26 cellular contexts compared by ENCODE assay signal in genomic region chr7:151306374-151306773, GRCh38.
"Had no signal": no experiment of that assay in that cellular context is flagged by ENCODE, and none has a peak within 500 bp of the region (broad histone marks: within the 10 kb centered on the region; RNA-seq: fewer than 3 reads in every experiment).

No MANE protein-coding gene starts in this region.

- H3K9me3 Mint-ChIP-seq: activated T-helper 17 cell treated with anti-CD3 and anti-CD28 coated beads, Interleukin-2, amount 50 U/mL, for 72 hours had no signal

- H3K4me3 ChIP-seq: breast epithelium, Peyer's patch, SJSA1 had no signal

- H3K36me3 ChIP-seq: breast epithelium, Peyer's patch, SJSA1 had no signal

- H3K4me1 ChIP-seq: breast epithelium had no signal

- H3K4me3 Mint-ChIP-seq: activated T-helper 17 cell treated with anti-CD3 and anti-CD28 coated beads, Interleukin-2, amount 50 U/mL, for 72 hours; WTC11 had no signal

- H3K4me1 Mint-ChIP-seq: activated T-helper 17 cell treated with anti-CD3 and anti-CD28 coated beads, Interleukin-2, amount 50 U/mL, for 72 hours had no signal

- H3K27ac Mint-ChIP-seq: activated T-helper 17 cell treated with anti-CD3 and anti-CD28 coated beads, Interleukin-2, amount 50 U/mL, for 72 hours; WTC11 had no signal

- H3K27ac ChIP-seq: breast epithelium, Peyer's patch, RWPE1, SJSA1 had no signal

- DNase-seq: activated CD4-positive, alpha-beta T cell treated with anti-CD3 and anti-CD28 coated beads for 48 hours; activated CD4-positive, alpha-beta T cell treated with anti-CD3 and anti-CD28 coated beads, Interleukin-2, amount 50 U/mL, for 4 hours; activated CD4-positive, CD25-positive, alpha-beta regulatory T cell treated with anti-CD3 and anti-CD28 coated beads, Interleukin-2, amount 50 U/mL, for 72 hours; activated gamma-delta T cell treated with Interleukin-2 at 50 U/mL for 16 hours; activated naive CD4-positive, alpha-beta T cell treated with anti-CD3 and anti-CD28 coated beads, Interleukin-2, amount 50 U/mL, for 16 hours; activated T-cell treated with anti-CD3 and anti-CD28 coated beads for 4 hours; activated T-cell treated with anti-CD3 and anti-CD28 coated beads, Interleukin-2, amount 50 U/mL, for 48 hours; aorta; central memory CD4-positive, alpha-beta T cell; IMR-90; Kasumi-1; KBM-7; NCI-H1048; NCI-H146; NCI-H187 treated with DMSO at 0.1 percent for 48 hours; NCI-H2081 treated with DMSO at 0.1 percent for 48 hours; NCI-H446; NCI-H524; Peyer's patch; SHP77; SW 1271 had no signal

- H3K36me3 Mint-ChIP-seq: WTC11 had no signal
